Comparison of ENCODE assay signal across 14 cellular contexts in the genomic region with DNA sequence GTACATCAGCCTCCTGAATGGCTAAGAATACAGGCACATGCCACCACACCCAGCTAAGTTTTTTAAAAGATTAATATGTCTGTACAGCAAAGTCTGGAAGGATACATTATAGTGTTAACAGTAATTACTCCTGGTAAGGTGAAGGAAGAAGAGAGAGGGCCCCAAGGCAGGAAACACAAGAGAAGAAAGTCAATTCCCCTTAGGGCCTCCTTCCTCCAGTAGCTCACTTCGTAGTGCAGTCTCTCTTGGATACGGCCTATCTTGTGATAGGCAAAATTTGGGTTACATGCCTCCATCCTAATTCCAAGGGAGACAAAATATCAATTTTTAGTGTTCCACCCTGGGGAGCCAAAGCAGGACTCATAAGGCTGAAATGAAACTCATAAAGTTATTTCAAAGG. TPM values are rescaled to one million over a fixed set of nuclear protein-coding genes. Genes with fewer than 3 reads are reported as not detected.
A peak's percentile ranks its signal among the peaks of the same experiment; 100 is the strongest.
DNase-seq lines count a peak whose midpoint lies in the region; ATAC-seq and TF ChIP-seq lines count a peak whose summit lies in the region.
"Had no signal": no experiment of that assay in that cellular context is flagged by ENCODE, and none has a peak within 500 bp of the region (broad histone marks: within the 10 kb centered on the region; RNA-seq: fewer than 3 reads in every experiment).

No MANE protein-coding gene starts in this region.

- H3K4me1 Mint-ChIP-seq in activated T-cell treated with anti-CD3 and anti-CD28 coated beads, Interleukin-2, amount 50 U/mL, for 4 hours (ENCODE audit: low read depth), result peaks cover 38% of the 10 kb centered on the region
- peaks cover 11 to 16% of the 10 kb centered on the region in 2 donors for H3K4me1 Mint-ChIP-seq in stimulated activated naive B cell treated with anti-CD40 and anti-IgM and Interleukin-4, amounts not matched to agents 10 μg/mL and 1 μg/mL and 100 μg/mL, for 72 hours

- H3K4me3 ChIP-seq in RWPE2 (ENCODE audit: severe bottlenecking) (no peak overlapping the region), esophagus squamous epithelium (no peak overlapping the region), tibial nerve (no peak overlapping the region)
- H3K4me3 ChIP-seq: uterus had no signal

- H3K4me3 Mint-ChIP-seq in activated T-cell treated with anti-CD3 and anti-CD28 coated beads, Interleukin-2, amount 50 U/mL, for 4 hours, result peak overlapping the region; percentile 35
- H3K4me3 Mint-ChIP-seq in stimulated activated naive B cell treated with anti-CD40 and anti-IgM and Interleukin-4, amounts not matched to agents 10 μg/mL and 1 μg/mL and 100 μg/mL, for 72 hours, result peak overlapping the region; percentile 37 to 52
- H3K4me3 Mint-ChIP-seq: nephron progenitor cell had no signal

- H3K27ac ChIP-seq in RWPE2 (ENCODE audit: poor library complexity, severe bottlenecking) (peak overlapping the region; percentile 29), esophagus squamous epithelium (peak overlapping the region in 3 of 4 donors; percentile 33 to 67 (median 61)), tibial nerve (no peak overlapping the region)

- H3K36me3 ChIP-seq in RWPE2 (ENCODE audit: low read depth), result no peaks in the 10 kb centered on the region
- no peaks in the 10 kb centered on the region for H3K36me3 ChIP-seq in esophagus squamous epithelium
- no peaks in the 10 kb centered on the region for H3K36me3 ChIP-seq in tibial nerve
- H3K36me3 ChIP-seq: uterus had no signal

- H3K9me3 ChIP-seq in RWPE2 (ENCODE audit: severe bottlenecking) (no peaks in the 10 kb centered on the region), esophagus squamous epithelium (no peaks in the 10 kb centered on the region), tibial nerve (peaks cover 0 to 9% (median 2%) of the 10 kb centered on the region in 4 donors)
- H3K9me3 ChIP-seq: uterus had no signal

- H3K27me3 ChIP-seq in RWPE2 (ENCODE audit: insufficient read depth, poor library complexity, severe bottlenecking), result no peaks in the 10 kb centered on the region
- H3K27me3 ChIP-seq in esophagus squamous epithelium, result no peaks in the 10 kb centered on the region
- H3K27me3 ChIP-seq in tibial nerve, result no peaks in the 10 kb centered on the region
- H3K27me3 ChIP-seq: uterus had no signal

- intact Hi-C loops in esophagus squamous epithelium (cut with DNase I), result no loop called here

- ATAC-seq in activated T-cell treated with anti-CD3 and anti-CD28 coated beads, Interleukin-2, amount 50 U/mL, for 4 hours, result no peak
- ATAC-seq in RWPE2 (ENCODE audit: low read depth), result no peak
- ATAC-seq in stimulated activated naive B cell treated with anti-CD40 and anti-IgM and Interleukin-4, amounts not matched to agents 10 μg/mL and 1 μg/mL and 100 μg/mL, for 72 hours (replicated peaks), result peak in 1 of 2 donors; percentile 57
- no peak for ATAC-seq in GM21447 (IDR thresholded peaks at IDR 0.05; ENCODE audit: unreplicated experiment)

- TF ChIP-seq POLR2A in esophagus squamous epithelium (IDR thresholded peaks at IDR 0.05) (no peak), tibial nerve (IDR thresholded peaks at IDR 0.05) (no peak)

- DNase-seq in activated T-cell treated with anti-CD3 and anti-CD28 coated beads, Interleukin-2, amount 50 U/mL, for 4 hours, result no peak
- DNase-seq in activated T-cell treated with anti-CD3 and anti-CD28 coated beads, Interleukin-2, amount 50 U/mL, for 48 hours, result no peak
- no peak for DNase-seq in RWPE2 (ENCODE audit: low spot score)
- no peak for DNase-seq in esophagus squamous epithelium (lab: John Stamatoyannopoulos, UW)
- no peak for DNase-seq in stimulated activated naive B cell treated with anti-CD40 and anti-IgM and Interleukin-4, amounts not matched to agents 10 μg/mL and 1 μg/mL and 100 μg/mL, for 72 hours
- DNase-seq in tibial nerve (ENCODE audit: low spot score in 2 of 2), result no peak
- no peak for DNase-seq in NCI-H2029 treated with DMSO at 0.1 percent for 48 hours (lab: John Stamatoyannopoulos, UW)
- DNase-seq: GOT3; NCI-H1436 treated with DMSO at 0.1 percent for 48 hours; nephron progenitor cell; stimulated activated CD4-positive, alpha-beta T cell treated with anti-CD3 and anti-CD28 coated beads, Interleukin-1b, Interleukin-23, amount 100 ng/mL, for 48 hours; stimulated activated CD8-positive, alpha-beta memory T cell treated with anti-CD3 and anti-CD28 coated beads, Interleukin-4, amount 100 ng/mL, for 48 hours; uterus had no signal

- H3K4me1 ChIP-seq in RWPE2 (ENCODE audit: insufficient read depth, poor library complexity, severe bottlenecking), result peaks cover 14% of the 10 kb centered on the region
- peaks cover 0 to 15% (median 5%) of the 10 kb centered on the region in 3 donors for H3K4me1 ChIP-seq in esophagus squamous epithelium
- H3K4me1 ChIP-seq in tibial nerve, result peaks cover 0 to 4% (median 0%) of the 10 kb centered on the region in 4 donors
- H3K4me1 ChIP-seq: uterus had no signal

- H3K27me3 Mint-ChIP-seq in activated T-cell treated with anti-CD3 and anti-CD28 coated beads, Interleukin-2, amount 50 U/mL, for 4 hours (ENCODE audit: low read depth), result no peaks in the 10 kb centered on the region
- H3K27me3 Mint-ChIP-seq in stimulated activated naive B cell treated with anti-CD40 and anti-IgM and Interleukin-4, amounts not matched to agents 10 μg/mL and 1 μg/mL and 100 μg/mL, for 72 hours, result no peaks in the 10 kb centered on the region

- no peak for TF ChIP-seq EP300 in tibial nerve (IDR thresholded peaks at IDR 0.05)

- H3K27ac Mint-ChIP-seq in stimulated activated naive B cell treated with anti-CD40 and anti-IgM and Interleukin-4, amounts not matched to agents 10 μg/mL and 1 μg/mL and 100 μg/mL, for 72 hours, result no peak overlapping the region
- H3K27ac Mint-ChIP-seq: nephron progenitor cell had no signal

- TF ChIP-seq CTCF in RWPE2 (IDR thresholded peaks at IDR 0.05; ENCODE audit: poor library complexity, severe bottlenecking), result no peak
- no peak for TF ChIP-seq CTCF in esophagus squamous epithelium (IDR thresholded peaks at IDR 0.05)
- TF ChIP-seq CTCF in tibial nerve (IDR thresholded peaks at IDR 0.05), result no peak

- peaks cover 6% of the 10 kb centered on the region for H3K9me3 Mint-ChIP-seq in activated T-cell treated with anti-CD3 and anti-CD28 coated beads, Interleukin-2, amount 50 U/mL, for 4 hours
- H3K9me3 Mint-ChIP-seq in stimulated activated naive B cell treated with anti-CD40 and anti-IgM and Interleukin-4, amounts not matched to agents 10 μg/mL and 1 μg/mL and 100 μg/mL, for 72 hours, result peaks cover 8 to 9% of the 10 kb centered on the region in 2 donors

- WGBS in esophagus squamous epithelium, 2 donors, result 52 to 72% methylated on average over 2 of the region's 2 CpGs
- WGBS in tibial nerve, 2 donors, result 50 to 60% methylated on average over 2 of the region's 2 CpGs

- peaks cover 7% of the 10 kb centered on the region for H3K36me3 Mint-ChIP-seq in activated T-cell treated with anti-CD3 and anti-CD28 coated beads, Interleukin-2, amount 50 U/mL, for 4 hours (ENCODE audit: insufficient read depth)
- peaks cover 5 to 10% of the 10 kb centered on the region in 2 donors for H3K36me3 Mint-ChIP-seq in stimulated activated naive B cell treated with anti-CD40 and anti-IgM and Interleukin-4, amounts not matched to agents 10 μg/mL and 1 μg/mL and 100 μg/mL, for 72 hours

RNA-seq across cellular contexts. Expression of gene FAM169A, which starts 15.2 kb away (rescaled TPM):
- total RNA-seq in activated T-cell treated with anti-CD3 and anti-CD28 coated beads, Interleukin-2, amount 50 U/mL, for 4 hours, result 10 to 100 TPM; 10.0 to 13.1 (median 10.2) TPM
- total RNA-seq in esophagus squamous epithelium (1 to 10 TPM in 3 of 4 donors, under 1 TPM in 1; 0.30 to 5.8 (median 3.1) TPM), tibial nerve (10 to 100 TPM in 2 of 4 donors, 1 to 10 TPM in 2; 5.9 to 15.3 (median 10.8) TPM)

Comparison
In these comparisons a context has a peak if more than half of its experiments do, and no peak if none do; other contexts are left out.
1. H3K27ac ChIP-seq: peak in RWPE2 (single experiment) and esophagus squamous epithelium (3 of 4); none in tibial nerve (0 of 4).